Comparison of ENCODE assay signal across 19 cellular contexts in the genomic region with DNA sequence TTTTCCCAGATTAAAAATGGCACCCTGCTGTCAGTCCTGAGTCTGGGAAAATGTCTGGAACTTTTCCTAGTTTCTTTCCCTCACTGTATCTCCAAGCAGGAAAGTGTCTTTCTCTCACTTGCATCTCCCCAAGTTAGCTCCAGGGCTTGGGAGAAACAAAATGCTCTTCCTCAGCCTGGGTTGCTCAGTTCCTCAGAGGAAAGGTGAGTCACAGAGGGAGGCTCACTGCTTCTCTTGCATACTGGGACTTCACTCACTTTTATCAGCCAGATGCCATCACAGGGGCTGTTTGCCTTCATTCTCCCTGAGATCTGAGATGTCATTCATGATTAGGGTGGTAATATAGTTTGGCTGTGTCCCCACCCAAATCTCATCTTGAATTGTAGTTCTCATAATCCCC.
"Had no signal": no experiment of that assay in that cellular context is flagged by ENCODE, and none has a peak within 500 bp of the region (broad histone marks: within the 10 kb centered on the region; RNA-seq: fewer than 3 reads in every experiment).

No MANE protein-coding gene starts in this region.

- H3K27me3 ChIP-seq: adrenal gland had no signal

- H3K27ac ChIP-seq: adrenal gland had no signal

- ATAC-seq: activated CD4-positive, CD25-positive, alpha-beta regulatory T cell treated with anti-CD3 and anti-CD28 coated beads, Interleukin-2, amount 50 U/mL, for 24 hours; activated CD8-positive, alpha-beta T cell treated with anti-CD3 and anti-CD28 coated beads, Interleukin-2, amount 10 ng/mL, durations not matched to agents 7 days and 5 days had no signal

- H3K36me3 ChIP-seq: adrenal gland had no signal

- FAIRE-seq: RCC 7860 had no signal

- DNase-seq: activated CD4-positive, alpha-beta T cell treated with anti-CD3 and anti-CD28 coated beads for 4 hours; activated CD8-positive, alpha-beta memory T cell treated with anti-CD3 and anti-CD28 coated beads, Interleukin-2, amount 50 U/mL, for 48 hours; activated CD8-positive, alpha-beta T cell treated with anti-CD3 and anti-CD28 coated beads, Interleukin-2, amount 10 ng/mL, durations not matched to agents 7 days and 5 days; activated naive CD4-positive, alpha-beta T cell treated with anti-CD3 and anti-CD28 coated beads, Interleukin-2, amount 50 U/mL, for 16 hours; activated naive CD8-positive, alpha-beta T cell treated with anti-CD3 and anti-CD28 coated beads, Interleukin-2, amount 10 ng/mL, durations not matched to agents 7 days and 5 days; activated T-cell treated with anti-CD3 and anti-CD28 coated beads, Interleukin-2, amount 50 U/mL, for 1 hour; adrenal gland; anterior cingulate cortex; caudate nucleus; Karpas-422; NCI-H1092; NCI-H1417; NCI-H1694 treated with DMSO at 0.1 percent for 48 hours; NCI-H2081; NCI-H510A treated with DMSO at 0.1 percent for 48 hours; NCI-H69; SHP77 treated with DMSO at 0.1 percent for 48 hours had no signal

- H3K4me1 ChIP-seq: adrenal gland had no signal

- H3K9me3 ChIP-seq: adrenal gland had no signal

- H3K4me3 ChIP-seq: adrenal gland had no signal
